Comparison of ENCODE assay signal across 1 cellular context in genomic region chr12:76030378-76031080, GRCh38.
TF ChIP-seq lines count a peak whose summit lies in the region.

No MANE protein-coding gene starts in this region.

TF ChIP-seq in GM12878, 131 proteins besides CTCF, POLR2A, EP300 and RAD21:
- no peak for TF ChIP-seq SPI1 (IDR thresholded peaks at IDR 0.05; ENCODE audit: borderline replicate concordance, insufficient read depth, low read depth, low read length)
- TF ChIP-seq RAD51 (IDR thresholded peaks at IDR 0.05), result no peak
- no peak for TF ChIP-seq STAT1 (conservative IDR thresholded peaks at IDR 0.05)
- TF ChIP-seq BHLHE40 (IDR thresholded peaks at IDR 0.05; ENCODE audit: borderline replicate concordance in 1 of 2, low read depth in 2 of 2, low read length in 1 of 2), result peak in 1 of 2 experiments; percentile 52; a peak in 1 of 4 replicates
- TF ChIP-seq NBN (IDR thresholded peaks at IDR 0.05), result peak; percentile 67
- no peak for TF ChIP-seq SUZ12 (IDR thresholded peaks at IDR 0.05; ENCODE audit: unreplicated experiment)
- TF ChIP-seq MXI1 (IDR thresholded peaks at IDR 0.05; ENCODE audit: low read depth, low read length), result no peak
- TF ChIP-seq PML (IDR thresholded peaks at IDR 0.05; ENCODE audit: low read length), result no peak
- TF ChIP-seq MLLT1 (IDR thresholded peaks at IDR 0.05), result peak; percentile 91
- TF ChIP-seq SMC3 (IDR thresholded peaks at IDR 0.05; ENCODE audit: borderline replicate concordance, low read length), result no peak; the same call in 1 of the 2 replicates
- TF ChIP-seq RUNX3 (IDR thresholded peaks at IDR 0.05; ENCODE audit: low read length), result peak; percentile 46
- peak; percentile 66 to 88 for TF ChIP-seq IKZF2 (IDR thresholded peaks at IDR 0.05)
- TF ChIP-seq RELB (IDR thresholded peaks at IDR 0.05; ENCODE audit: low read depth), result 0 out of 2 replicates have a peak, but pooled peaks have one; percentile 5
- TF ChIP-seq POLR2AphosphoS5 (IDR thresholded peaks at IDR 0.05; ENCODE audit: low read length), result no peak
- peak; percentile 40; the same call in 1 of the 2 replicates for TF ChIP-seq EED (IDR thresholded peaks at IDR 0.05; ENCODE audit: low read depth)
- no peak; the same call in none of the 2 replicates for TF ChIP-seq SIN3A (IDR thresholded peaks at IDR 0.05; ENCODE audit: low read depth, low read length)
- no peak for TF ChIP-seq FOXK2 (IDR thresholded peaks at IDR 0.05)
- TF ChIP-seq YY1 (IDR thresholded peaks at IDR 0.05; ENCODE audit: low read depth, low read length), result no peak
- no peak for TF ChIP-seq E2F8 (IDR thresholded peaks at IDR 0.05; ENCODE audit: low read depth, partially characterized antibody)
- peak; percentile 85 for TF ChIP-seq HDGF (IDR thresholded peaks at IDR 0.05)
- TF ChIP-seq SRF (IDR thresholded peaks at IDR 0.05; ENCODE audit: low read depth in 2 of 2, low read length in 2 of 2), result no peak
- TF ChIP-seq IRF5 (IDR thresholded peaks at IDR 0.05; ENCODE audit: borderline replicate concordance), result peak; percentile 87
- no peak for TF ChIP-seq PBX3 (IDR thresholded peaks at IDR 0.05; ENCODE audit: insufficient replicate concordance, low read depth, low read length)
- TF ChIP-seq IKZF1 (conservative IDR thresholded peaks at IDR 0.05), result peak; percentile 43; the same call in 1 of the 2 replicates
- TF ChIP-seq MTA2 (IDR thresholded peaks at IDR 0.05; ENCODE audit: low read depth), result peak; percentile 28; the same call in 1 of the 2 replicates
- no peak for TF ChIP-seq RBBP5 (conservative IDR thresholded peaks at IDR 0.05)
- no peak for TF ChIP-seq ZNF217 (IDR thresholded peaks at IDR 0.05)
- TF ChIP-seq BCL11A (IDR thresholded peaks at IDR 0.05; ENCODE audit: low read depth, low read length), result no peak
- no peak for TF ChIP-seq ZBED1 (IDR thresholded peaks at IDR 0.05; ENCODE audit: borderline replicate concordance)
- no peak for TF ChIP-seq ZZZ3 (IDR thresholded peaks at IDR 0.05; ENCODE audit: control insufficient read depth, insufficient read length, low read depth)
- TF ChIP-seq ZBTB40 (IDR thresholded peaks at IDR 0.05; ENCODE audit: borderline replicate concordance), result no peak
